Comparison of ENCODE assay signal across 12 cellular contexts in genomic region chr3:79247367-79248103, GRCh38.
DNase-seq lines count a peak whose midpoint lies in the region; ATAC-seq, FAIRE-seq and TF ChIP-seq lines count a peak whose summit lies in the region.
"Had no signal": no experiment of that assay in that cellular context is flagged by ENCODE, and none has a peak within 500 bp of the region (broad histone marks: within the 10 kb centered on the region; RNA-seq: fewer than 3 reads in every experiment).

No MANE protein-coding gene starts in this region.

- no peaks in the 10 kb centered on the region for H3K36me3 Mint-ChIP-seq in astrocyte (ENCODE audit: low read depth, unreplicated experiment)

- peak overlapping the region; percentile 49 for H2AFZ ChIP-seq in astrocyte (ENCODE audit: low read depth, low read length)
- H2AFZ ChIP-seq in osteoblast (ENCODE audit: low read length), result peak overlapping the region; percentile 1

- H3K27me3 ChIP-seq in astrocyte (ENCODE audit: insufficient read depth, low read length) (no peaks in the 10 kb centered on the region), left ventricle myocardium inferior (ENCODE audit: low read depth) (no peaks in the 10 kb centered on the region), osteoblast (ENCODE audit: insufficient read depth, low read length) (no peaks in the 10 kb centered on the region), H7 (ENCODE audit: control insufficient read depth, insufficient read depth, low read length) (no peaks in the 10 kb centered on the region)

- no peak overlapping the region for H3K27ac Mint-ChIP-seq in astrocyte (ENCODE audit: unreplicated experiment)
- H3K27ac Mint-ChIP-seq: activated CD4-positive, alpha-beta T cell treated with anti-CD3 and anti-CD28 coated beads for 36 hours had no signal

- H3K79me2 ChIP-seq in astrocyte (ENCODE audit: insufficient read depth, low read length) (no peaks in the 10 kb centered on the region), osteoblast (ENCODE audit: insufficient read depth, low read length) (no peaks in the 10 kb centered on the region)

- H3K9ac ChIP-seq in astrocyte (ENCODE audit: low read length), result no peak overlapping the region
- H3K9ac ChIP-seq: KMS-11 had no signal

- no peak overlapping the region for H3K4me3 Mint-ChIP-seq in astrocyte (ENCODE audit: unreplicated experiment)
- H3K4me3 Mint-ChIP-seq: activated CD4-positive, alpha-beta T cell treated with anti-CD3 and anti-CD28 coated beads for 36 hours had no signal

- H3K9me3 ChIP-seq in astrocyte (ENCODE audit: insufficient read depth, low read depth, low read length) (no peaks in the 10 kb centered on the region), left ventricle myocardium inferior (replicated peaks) (peaks cover 3% of the 10 kb centered on the region), osteoblast (ENCODE audit: low read depth, low read length) (no peaks in the 10 kb centered on the region)

- intact Hi-C loops in left ventricle myocardium inferior (cut with micrococcal nuclease), result no loop called here

- no peak for FAIRE-seq in astrocyte (lab: Jason Lieb, UNC)
- FAIRE-seq: bronchial epithelial cell had no signal

- TF ChIP-seq CTCF in astrocyte (IDR thresholded peaks at IDR 0.05; ENCODE audit: insufficient read depth, low read depth, low read length) (no peak), left ventricle myocardium inferior (IDR thresholded peaks at IDR 0.05; ENCODE audit: borderline replicate concordance) (no peak), osteoblast (IDR thresholded peaks at IDR 0.05; ENCODE audit: extremely low read depth, low read depth, low read length) (no peak)

- DNase-seq in EL (peak; percentile 71), astrocyte (ENCODE audit: low read depth) (peak; percentile 75), left ventricle myocardium inferior (no peak), osteoblast (ENCODE audit: insufficient read length, low spot score, missing footprints) (no peak), H7 (no peak), DMS153 (lab: John Stamatoyannopoulos, UW) (no peak), inferior parietal cortex (ENCODE audit: extremely low spot score) (no peak)
- DNase-seq: activated CD4-positive, alpha-beta T cell treated with anti-CD3 and anti-CD28 coated beads for 36 hours; hypothalamus had no signal

- H3K27me3 Mint-ChIP-seq in astrocyte (ENCODE audit: low read depth, unreplicated experiment), result no peaks in the 10 kb centered on the region
- H3K27me3 Mint-ChIP-seq: activated CD4-positive, alpha-beta T cell treated with anti-CD3 and anti-CD28 coated beads for 36 hours had no signal

- H3K36me3 ChIP-seq in astrocyte (ENCODE audit: insufficient read depth, low read length) (no peaks in the 10 kb centered on the region), left ventricle myocardium inferior (no peaks in the 10 kb centered on the region), osteoblast (ENCODE audit: insufficient read depth, low read length) (no peaks in the 10 kb centered on the region), H7 (replicated peaks; ENCODE audit: control insufficient read depth, insufficient read depth, low read length) (no peaks in the 10 kb centered on the region)

- peaks cover 2% of the 10 kb centered on the region for H3K4me1 Mint-ChIP-seq in astrocyte (ENCODE audit: low read depth, unreplicated experiment)
- H3K4me1 Mint-ChIP-seq: activated CD4-positive, alpha-beta T cell treated with anti-CD3 and anti-CD28 coated beads for 36 hours had no signal

- no peaks in the 10 kb centered on the region for H3K4me1 ChIP-seq in astrocyte (ENCODE audit: insufficient read depth, low read length)
- H3K4me1 ChIP-seq in left ventricle myocardium inferior, result no peaks in the 10 kb centered on the region
- H3K4me1 ChIP-seq in osteoblast (ENCODE audit: insufficient read depth, low read length), result no peaks in the 10 kb centered on the region

- no peaks in the 10 kb centered on the region for H4K20me1 ChIP-seq in astrocyte (ENCODE audit: insufficient read depth, low read length)
- no peaks in the 10 kb centered on the region for H4K20me1 ChIP-seq in osteoblast (ENCODE audit: insufficient read depth, low read length)

- ATAC-seq in HG03457 (IDR thresholded peaks at IDR 0.05; ENCODE audit: unreplicated experiment), result no peak
- ATAC-seq: activated CD4-positive, alpha-beta T cell treated with anti-CD3 and anti-CD28 coated beads for 36 hours had no signal

- no peak overlapping the region for H3K4me3 ChIP-seq in astrocyte (ENCODE audit: insufficient read depth, low read depth, low read length)
- peak overlapping the region; percentile 7 for H3K4me3 ChIP-seq in left ventricle myocardium inferior
- no peak overlapping the region for H3K4me3 ChIP-seq in osteoblast (ENCODE audit: insufficient read depth, low read length)
- no peak overlapping the region for H3K4me3 ChIP-seq in H7 (ENCODE audit: insufficient read depth, low read depth, low read length)

- H3K9me3 Mint-ChIP-seq in astrocyte (ENCODE audit: unreplicated experiment), result no peaks in the 10 kb centered on the region

- H3K27ac ChIP-seq in astrocyte (ENCODE audit: low read depth, low read length) (peak overlapping the region; percentile 0), left ventricle myocardium inferior (replicated peaks) (peak overlapping the region; percentile 64), osteoblast (ENCODE audit: low read depth, low read length) (no peak overlapping the region)
- H3K27ac ChIP-seq: KMS-11 had no signal

- peak overlapping the region; percentile 36 for H3K4me2 ChIP-seq in astrocyte (ENCODE audit: low read length)
- peak overlapping the region; percentile 31 for H3K4me2 ChIP-seq in osteoblast (ENCODE audit: insufficient read depth, low read length)
- H3K4me2 ChIP-seq: KMS-11 had no signal

Comparison
In these comparisons a context has a peak if more than half of its experiments do, and no peak if none do; other contexts are left out.
1. DNase-seq: peak in EL (single experiment) and astrocyte (single experiment); none in left ventricle myocardium inferior (single experiment), osteoblast (single experiment), H7 (single experiment), DMS153 (single experiment) and inferior parietal cortex (single experiment).